In the genomic region with DNA sequence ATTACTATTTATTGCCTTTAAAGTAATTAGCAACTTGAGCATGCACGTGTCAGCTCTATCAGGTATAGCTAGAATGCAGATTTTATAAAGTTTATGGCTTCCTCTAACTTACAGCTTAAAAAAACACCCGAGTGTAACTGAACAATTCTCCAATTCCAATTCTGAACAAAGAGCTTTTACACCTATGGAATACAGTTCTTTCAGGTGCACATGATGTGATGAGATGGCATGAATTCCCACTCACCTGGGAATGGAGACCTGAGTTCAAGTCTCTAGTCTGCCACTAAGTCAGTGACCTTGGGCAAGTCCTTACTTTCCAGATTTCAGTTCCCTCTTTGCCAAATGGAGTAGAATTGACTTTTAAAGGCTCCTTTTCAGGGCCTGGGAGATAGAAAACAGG, we compare ENCODE assay signal across 8 cellular contexts. TPM values are rescaled to one million over a fixed set of nuclear protein-coding genes. Genes with fewer than 3 reads are reported as not detected.
DNase-seq lines count a peak whose midpoint lies in the region; ATAC-seq and TF ChIP-seq lines count a peak whose summit lies in the region.

No MANE protein-coding gene starts in this region.

- H3K36me3 ChIP-seq in Peyer's patch: peaks cover 0 to 22% (median 0%) of the 10 kb centered on the region in 3 donors
- H3K36me3 ChIP-seq in esophagus squamous epithelium: peaks cover 0 to 32% (median 3%) of the 10 kb centered on the region in 3 donors

- DNase-seq in Peyer's patch: no peak
- DNase-seq in esophagus squamous epithelium (lab: John Stamatoyannopoulos, UW): no peak
- no peak for DNase-seq in progenitor cell of endocrine pancreas (ENCODE audit: low spot score, unreplicated experiment)
- no peak for DNase-seq in omental fat pad (ENCODE audit: low spot score)
- no peak for DNase-seq in UCSD-AML1 (lab: John Stamatoyannopoulos, UW; ENCODE audit: unreplicated experiment)

- no peak for ATAC-seq in omental fat pad (ENCODE audit: low FRiP score)
- no peak for ATAC-seq in GM21717 (IDR thresholded peaks at IDR 0.05; ENCODE audit: unreplicated experiment)
- no peak for ATAC-seq in GM21367 (IDR thresholded peaks at IDR 0.05; ENCODE audit: unreplicated experiment)

- peaks cover 48% of the 10 kb centered on the region for H3K4me1 Mint-ChIP-seq in progenitor cell of endocrine pancreas (ENCODE audit: low read depth)

- peak overlapping the region; percentile 89 for H3K4me3 Mint-ChIP-seq in progenitor cell of endocrine pancreas (ENCODE audit: low read depth)

- H3K27ac ChIP-seq in Peyer's patch (peak overlapping the region; percentile 97 to 100 (median 100)), esophagus squamous epithelium (peak overlapping the region; percentile 100)

- intact Hi-C loops in esophagus squamous epithelium (cut with DNase I): loop anchor here (5.0 kb wide), 1 partner anchor 229 kb away; no protein-coding TSS in a partner anchor

- peaks cover 17% of the 10 kb centered on the region for H3K36me3 Mint-ChIP-seq in progenitor cell of endocrine pancreas (ENCODE audit: insufficient read depth)

- no peaks in the 10 kb centered on the region for H3K9me3 Mint-ChIP-seq in progenitor cell of endocrine pancreas (ENCODE audit: low read depth)

- H3K27me3 ChIP-seq in Peyer's patch: no peaks in the 10 kb centered on the region
- peaks cover 0 to 3% (median 0%) of the 10 kb centered on the region in 4 donors for H3K27me3 ChIP-seq in esophagus squamous epithelium

- 0 to 2% methylated on average over 2 of the region's 2 CpGs for WGBS in esophagus squamous epithelium, 2 donors

- peak overlapping the region; percentile 99 for H3K4me3 ChIP-seq in GM12875 (ENCODE audit: low read depth, low read length)
- H3K4me3 ChIP-seq in Peyer's patch: peak overlapping the region; percentile 72 to 98 (median 94)
- H3K4me3 ChIP-seq in esophagus squamous epithelium: peak overlapping the region; percentile 63 to 97 (median 91)

- peaks cover 0 to 24% (median 3%) of the 10 kb centered on the region in 4 donors for H3K4me1 ChIP-seq in Peyer's patch
- peaks cover 13 to 68% (median 25%) of the 10 kb centered on the region in 3 donors for H3K4me1 ChIP-seq in esophagus squamous epithelium

- TF ChIP-seq POLR2A in Peyer's patch (IDR thresholded peaks at IDR 0.05) (no peak), esophagus squamous epithelium (IDR thresholded peaks at IDR 0.05) (no peak)

- TF ChIP-seq CTCF in GM12875 (IDR thresholded peaks at IDR 0.05; ENCODE audit: borderline replicate concordance, insufficient read depth, low read depth, low read length): no peak
- TF ChIP-seq CTCF in Peyer's patch (IDR thresholded peaks at IDR 0.05): peak in 1 of 6 experiments; percentile 1
- no peak for TF ChIP-seq CTCF in esophagus squamous epithelium (IDR thresholded peaks at IDR 0.05)
- no peak for TF ChIP-seq CTCF in progenitor cell of endocrine pancreas (IDR thresholded peaks at IDR 0.05; ENCODE audit: unreplicated experiment)
- no peak for TF ChIP-seq CTCF in omental fat pad (IDR thresholded peaks at IDR 0.05)

- no peaks in the 10 kb centered on the region for H3K27me3 Mint-ChIP-seq in progenitor cell of endocrine pancreas

- H3K9me3 ChIP-seq in Peyer's patch (no peaks in the 10 kb centered on the region), esophagus squamous epithelium (no peaks in the 10 kb centered on the region)

- H3K27ac Mint-ChIP-seq in progenitor cell of endocrine pancreas: peak overlapping the region; percentile 98

RNA-seq across cellular contexts. Expression of gene ZFAND5, which starts 1.8 kb away (rescaled TPM):
- total RNA-seq in Peyer's patch (100 to 1,000 TPM in 3 of 4 donors, 10 to 100 TPM in 1; 69.0 to 272 (median 135) TPM), esophagus squamous epithelium (100 to 1,000 TPM in 1 of 4 donors, 10 to 100 TPM in 3; 89.1 to 203 (median 92.0) TPM), progenitor cell of endocrine pancreas (179 and 183 TPM in 2 replicates), omental fat pad (100 to 1,000 TPM; 251 to 647 (median 378) TPM)
